13 cellular contexts compared by ENCODE assay signal in genomic region chr3:170258105-170258487, GRCh38. TPM values are rescaled to one million over a fixed set of nuclear protein-coding genes. Genes with fewer than 3 reads are reported as not detected.
DNase-seq lines count a peak whose midpoint lies in the region; ATAC-seq and TF ChIP-seq lines count a peak whose summit lies in the region.
"Had no signal": no experiment of that assay in that cellular context is flagged by ENCODE, and none has a peak within 500 bp of the region (broad histone marks: within the 10 kb centered on the region; RNA-seq: fewer than 3 reads in every experiment).

No MANE protein-coding gene starts in this region.

- H3K27ac Mint-ChIP-seq in T-helper 1 cell treated with Interleukin-12 subunit alpha and Interleukin-12 subunit beta and Interleukin-4 antibody, amounts not matched to agents 30 μg/mL and 1 μg/mL, for 36 hours, result peak overlapping the region; percentile 70

- H3K36me3 Mint-ChIP-seq in T-helper 1 cell treated with Interleukin-12 subunit alpha and Interleukin-12 subunit beta and Interleukin-4 antibody, amounts not matched to agents 30 μg/mL and 1 μg/mL, for 36 hours (ENCODE audit: low read depth), result peaks cover 12% of the 10 kb centered on the region

- CTCF ChIA-PET in RWPE1 (lab: Yijun Ruan, JAX), result interaction anchor here (0.6 kb wide), 1 partner anchor 601 kb away, joined by 4 read pairs; no protein-coding TSS in a partner anchor

- no peak overlapping the region for H3K4me2 ChIP-seq in osteoblast (ENCODE audit: insufficient read depth, low read length)

- H3K27ac ChIP-seq in RWPE1, result peak overlapping the region; percentile 77
- peak overlapping the region; percentile 5 for H3K27ac ChIP-seq in osteoblast (ENCODE audit: low read depth, low read length)
- H3K27ac ChIP-seq: 22Rv1, SK-N-MC, thoracic aorta had no signal

- no peaks in the 10 kb centered on the region for H4K20me1 ChIP-seq in osteoblast (ENCODE audit: insufficient read depth, low read length)

- peaks cover 4% of the 10 kb centered on the region for H3K27me3 Mint-ChIP-seq in T-helper 1 cell treated with Interleukin-12 subunit alpha and Interleukin-12 subunit beta and Interleukin-4 antibody, amounts not matched to agents 30 μg/mL and 1 μg/mL, for 36 hours (ENCODE audit: low read depth)
- H3K27me3 Mint-ChIP-seq: naive thymus-derived CD8-positive, alpha-beta T cell had no signal

- H3K4me1 ChIP-seq in osteoblast (ENCODE audit: insufficient read depth, low read length), result peaks cover 4% of the 10 kb centered on the region

- peak overlapping the region; percentile 67 for H3K4me3 Mint-ChIP-seq in T-helper 1 cell treated with Interleukin-12 subunit alpha and Interleukin-12 subunit beta and Interleukin-4 antibody, amounts not matched to agents 30 μg/mL and 1 μg/mL, for 36 hours

- no peaks in the 10 kb centered on the region for H3K27me3 ChIP-seq in osteoblast (ENCODE audit: insufficient read depth, low read length)

- H3K9me3 ChIP-seq in osteoblast (ENCODE audit: low read depth, low read length), result no peaks in the 10 kb centered on the region
- H3K9me3 ChIP-seq: thoracic aorta had no signal

- H2AFZ ChIP-seq in osteoblast (ENCODE audit: low read length), result no peak overlapping the region

- H3K4me3 ChIP-seq in osteoblast (ENCODE audit: insufficient read depth, low read length), result no peak overlapping the region
- H3K4me3 ChIP-seq: SK-N-MC, thoracic aorta had no signal

- TF ChIP-seq CTCF in RWPE1 (conservative IDR thresholded peaks at IDR 0.05; ENCODE audit: low read depth) (no peak), osteoblast (IDR thresholded peaks at IDR 0.05; ENCODE audit: extremely low read depth, low read depth, low read length) (no peak)

- H3K36me3 ChIP-seq in osteoblast (ENCODE audit: insufficient read depth, low read length), result no peaks in the 10 kb centered on the region

- H3K79me2 ChIP-seq in osteoblast (ENCODE audit: insufficient read depth, low read length), result peaks cover 26% of the 10 kb centered on the region

- peak; percentile 36 for ATAC-seq in HG02759 (IDR thresholded peaks at IDR 0.05; ENCODE audit: unreplicated experiment)
- ATAC-seq: naive thymus-derived CD8-positive, alpha-beta T cell had no signal

- H3K4me1 Mint-ChIP-seq in T-helper 1 cell treated with Interleukin-12 subunit alpha and Interleukin-12 subunit beta and Interleukin-4 antibody, amounts not matched to agents 30 μg/mL and 1 μg/mL, for 36 hours (ENCODE audit: low read depth), result peaks cover 23% of the 10 kb centered on the region

- peaks cover 6% of the 10 kb centered on the region for H3K9me3 Mint-ChIP-seq in T-helper 1 cell treated with Interleukin-12 subunit alpha and Interleukin-12 subunit beta and Interleukin-4 antibody, amounts not matched to agents 30 μg/mL and 1 μg/mL, for 36 hours

- DNase-seq in T-helper 1 cell, result no peak
- no peak for DNase-seq in RWPE1 (ENCODE audit: low spot score)
- no peak for DNase-seq in osteoblast (ENCODE audit: insufficient read length, low spot score, missing footprints)
- no peak for DNase-seq in NCI-H146 (lab: John Stamatoyannopoulos, UW)
- DNase-seq in Ammon's horn (ENCODE audit: low spot score), result no peak
- no peak for DNase-seq in activated effector memory CD4-positive, alpha-beta T cell treated with Interleukin-2 at 50 U/mL for 16 hours
- DNase-seq: cortex of kidney; naive thymus-derived CD8-positive, alpha-beta T cell had no signal

- POLR2A ChIA-PET in RWPE1 (lab: Yijun Ruan, JAX; ENCODE audit: low non-redundant PET), result no interaction called here

RNA-seq across cellular contexts. Expression of gene PRKCI, which starts 35.9 kb away (rescaled TPM):
- total RNA-seq in osteoblast, result 54.8 and 69.1 TPM in 2 replicates
